Comparison of ENCODE assay signal across 33 cellular contexts in genomic region chr1:99062192-99062591, GRCh38. TPM values are rescaled to one million over a fixed set of nuclear protein-coding genes. Genes with fewer than 3 reads are reported as not detected.
DNase-seq lines count a peak whose midpoint lies in the region; ATAC-seq and TF ChIP-seq lines count a peak whose summit lies in the region.
"Had no signal": no experiment of that assay in that cellular context is flagged by ENCODE, and none has a peak within 500 bp of the region (broad histone marks: within the 10 kb centered on the region; RNA-seq: fewer than 3 reads in every experiment).

No MANE protein-coding gene starts in this region.

- BruUV-seq in Caco-2 (replicated peaks; lab: Mats Ljungman, UMichigan), result no TSS peak

- H3K27ac Mint-ChIP-seq in Caco-2 (ENCODE audit: unreplicated experiment), result no peak overlapping the region
- H3K27ac Mint-ChIP-seq: activated CD8-positive, alpha-beta T cell treated with anti-CD3 and anti-CD28 coated beads, Interleukin-2, amount 10 ng/mL, durations not matched to agents 7 days and 5 days; activated naive CD4-positive, alpha-beta T cell treated with anti-CD3 and anti-CD28 coated beads, Interleukin-2, amount 50 U/mL, for 72 hours; activated T-helper 2 cell treated with anti-CD3 and anti-CD28 coated beads, Interferon-gamma antibody, Interleukin-2, Interleukin-4, amounts not matched to agents 10 μg/mL and 5 μg/mL and 100 μg/mL, durations not matched to agents 14 hours and 24 hours and 36 hours; IgD-negative memory B cell had no signal

- intact Hi-C loops in Caco-2 (cut with micrococcal nuclease; ENCODE audit: unreplicated experiment), result no loop called here

- no peaks in the 10 kb centered on the region for H3K9me3 ChIP-seq in Caco-2
- H3K9me3 ChIP-seq: breast epithelium, esophagus squamous epithelium, heart left ventricle, right atrium auricular region had no signal

- no peaks in the 10 kb centered on the region for H3K36me3 ChIP-seq in Caco-2 (ENCODE audit: control insufficient read depth, insufficient read depth, low read length)
- H3K36me3 ChIP-seq: breast epithelium, esophagus squamous epithelium, heart left ventricle, right atrium auricular region had no signal

- H3K4me3 Mint-ChIP-seq in Caco-2 (ENCODE audit: unreplicated experiment), result no peak overlapping the region
- H3K4me3 Mint-ChIP-seq: activated CD8-positive, alpha-beta T cell treated with anti-CD3 and anti-CD28 coated beads, Interleukin-2, amount 10 ng/mL, durations not matched to agents 7 days and 5 days; IgD-negative memory B cell had no signal

- H3K4me1 Mint-ChIP-seq in Caco-2 (ENCODE audit: low read depth, unreplicated experiment), result no peaks in the 10 kb centered on the region

- peak; percentile 68 for ATAC-seq in GM18508 (IDR thresholded peaks at IDR 0.05; ENCODE audit: insufficient read depth, unreplicated experiment)
- peak; percentile 60 for ATAC-seq in GM19395 (IDR thresholded peaks at IDR 0.05; ENCODE audit: unreplicated experiment)
- ATAC-seq in HG02938 (IDR thresholded peaks at IDR 0.05; ENCODE audit: unreplicated experiment), result peak; percentile 77
- ATAC-seq in HG03432 (IDR thresholded peaks at IDR 0.05; ENCODE audit: unreplicated experiment), result peak; percentile 70
- ATAC-seq: activated CD8-positive, alpha-beta T cell treated with anti-CD3 and anti-CD28 coated beads, Interleukin-2, amount 10 ng/mL, durations not matched to agents 7 days and 5 days; foreskin keratinocyte; heart left ventricle; left ventricle myocardium superior; Panc1; SK-N-SH treated with all-trans-retinoic acid at 6 μM for 48 hours had no signal

- POLR2A ChIA-PET in Caco-2 (lab: Charles Lee), result no interaction called here

- no peak overlapping the region for H3K4me3 ChIP-seq in Caco-2 (ENCODE audit: low read depth, low read length)
- H3K4me3 ChIP-seq: breast epithelium, esophagus squamous epithelium, heart left ventricle, right atrium auricular region had no signal

- CTCF ChIA-PET in Caco-2 (lab: Charles Lee), result no interaction called here

- no peak for TF ChIP-seq CTCF in Caco-2 (IDR thresholded peaks at IDR 0.05; ENCODE audit: insufficient read depth in 1 of 2, low read depth in 1 of 2, low read length in 1 of 2, severe bottlenecking in 1 of 2, unreplicated experiment in 1 of 2)

- no peaks in the 10 kb centered on the region for H3K9me3 Mint-ChIP-seq in Caco-2 (ENCODE audit: unreplicated experiment)
- H3K9me3 Mint-ChIP-seq: activated naive CD4-positive, alpha-beta T cell treated with anti-CD3 and anti-CD28 coated beads, Interleukin-2, amount 50 U/mL, for 72 hours; activated T-helper 2 cell treated with anti-CD3 and anti-CD28 coated beads, Interferon-gamma antibody, Interleukin-2, Interleukin-4, amounts not matched to agents 10 μg/mL and 5 μg/mL and 100 μg/mL, durations not matched to agents 14 hours and 24 hours and 36 hours; IgD-negative memory B cell had no signal

- H3K27me3 Mint-ChIP-seq in Caco-2 (ENCODE audit: insufficient read depth, unreplicated experiment), result no peaks in the 10 kb centered on the region

- H3K27me3 ChIP-seq in Caco-2 (replicated peaks; ENCODE audit: control insufficient read depth, insufficient read depth, low read length), result no peaks in the 10 kb centered on the region
- H3K27me3 ChIP-seq: breast epithelium, esophagus squamous epithelium, foreskin keratinocyte, right atrium auricular region had no signal

- no peaks in the 10 kb centered on the region for H3K4me1 ChIP-seq in Caco-2
- H3K4me1 ChIP-seq: breast epithelium, esophagus squamous epithelium, foreskin keratinocyte, heart left ventricle, right atrium auricular region had no signal

- H3K36me3 Mint-ChIP-seq in Caco-2 (ENCODE audit: insufficient read depth, unreplicated experiment), result no peaks in the 10 kb centered on the region
- H3K36me3 Mint-ChIP-seq: activated naive CD4-positive, alpha-beta T cell treated with anti-CD3 and anti-CD28 coated beads, Interleukin-2, amount 50 U/mL, for 72 hours; IgD-negative memory B cell had no signal

- no peak for DNase-seq in ureter (ENCODE audit: low spot score)
- no peak for DNase-seq in amygdala (lab: John Stamatoyannopoulos, UW)
- no peak for DNase-seq in Caco-2
- no peak for DNase-seq in GM03348 (ENCODE audit: low spot score)
- DNase-seq: activated CD4-positive, alpha-beta T cell treated with anti-CD3 and anti-CD28 coated beads for 1 hour; activated CD8-positive, alpha-beta T cell treated with anti-CD3 and anti-CD28 coated beads, Interleukin-2, amount 10 ng/mL, durations not matched to agents 7 days and 5 days; COR-L47; DMS53; esophagus squamous epithelium; heart left ventricle; islet precursor cell; left ventricle myocardium superior; NCI-H2107; NCI-H774; posterior cingulate gyrus; Right ventricle myocardium superior; small intestine; stimulated activated naive CD4-positive, alpha-beta T cell treated with Interleukin-2 at 50 U/mL for 16 hours; T-helper 2 cell had no signal

RNA-seq across cellular contexts. Expression of gene PLPPR5, which starts 57.5 kb away (rescaled TPM):
- 0.08 TPM for total RNA-seq in ureter
- total RNA-seq in Caco-2 (2022), result not detected in 2 replicates
- total RNA-seq: A172; activated CD8-positive, alpha-beta T cell treated with anti-CD3 and anti-CD28 coated beads, Interleukin-2, amount 10 ng/mL, durations not matched to agents 7 days and 5 days; activated naive CD4-positive, alpha-beta T cell treated with anti-CD3 and anti-CD28 coated beads, Interleukin-2, amount 50 U/mL, for 72 hours; activated T-helper 2 cell treated with anti-CD3 and anti-CD28 coated beads, Interferon-gamma antibody, Interleukin-2, Interleukin-4, amounts not matched to agents 10 μg/mL and 5 μg/mL and 100 μg/mL, durations not matched to agents 14 hours and 24 hours and 36 hours; breast epithelium; esophagus squamous epithelium; heart left ventricle; left ventricle myocardium superior; myocyte; right atrium auricular region; Right ventricle myocardium superior had no signal
